In the genomic region with DNA sequence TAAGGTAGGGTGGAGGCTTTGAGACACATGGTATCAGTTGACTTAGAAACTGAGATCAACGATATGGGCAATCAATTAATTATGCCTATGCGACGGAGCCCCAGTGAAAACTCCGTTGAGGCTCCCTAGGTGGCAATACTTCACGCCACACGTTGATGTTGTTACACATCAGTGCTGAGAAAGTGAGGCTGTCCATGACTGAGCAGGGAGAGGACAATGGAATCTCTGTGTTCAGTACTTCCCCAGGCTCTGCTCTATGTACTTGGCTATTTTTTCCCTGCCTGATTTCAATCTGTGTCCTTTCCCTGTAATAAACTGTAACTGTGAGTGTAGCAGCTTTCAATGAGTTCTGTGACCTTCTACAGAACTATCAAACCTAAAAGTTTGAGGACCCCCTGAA, we compare ENCODE assay signal across 14 cellular contexts.
DNase-seq lines count a peak whose midpoint lies in the region; ATAC-seq and TF ChIP-seq lines count a peak whose summit lies in the region.
"Had no signal": no experiment of that assay in that cellular context is flagged by ENCODE, and none has a peak within 500 bp of the region (broad histone marks: within the 10 kb centered on the region; RNA-seq: fewer than 3 reads in every experiment).

No MANE protein-coding gene starts in this region.

- POLR2A ChIA-PET in HCT116 (lab: Charles Lee) = no interaction called here

- intact Hi-C loops in HCT116 (cut with micrococcal nuclease) = no loop called here

- no peak overlapping the region for H3K9ac ChIP-seq in HCT116 (ENCODE audit: low read length)

- no TSS peak for BruUV-seq in HCT116 (replicated peaks; lab: Mats Ljungman, UMichigan)

- H4K20me1 ChIP-seq in HCT116 (ENCODE audit: insufficient read depth) = no peaks in the 10 kb centered on the region

- ATAC-seq in HCT116 = 0 out of 2 replicates have a peak, but pooled peaks have one; percentile 22
- ATAC-seq in RWPE2 (ENCODE audit: low read depth) = 0 out of 3 replicates have a peak, but pooled peaks have one; percentile 17
- ATAC-seq: A549 had no signal

- TF ChIP-seq CTCF in HCT116 (IDR thresholded peaks at IDR 0.05 in 2 of 3, conservative IDR thresholded peaks at IDR 0.05 in 1 of 3; ENCODE audit: borderline replicate concordance in 1 of 3, insufficient read depth in 1 of 3, low read depth in 2 of 3, low read length in 2 of 3) = no peak
- no peak for TF ChIP-seq CTCF in RWPE2 (IDR thresholded peaks at IDR 0.05; ENCODE audit: poor library complexity, severe bottlenecking)
- TF ChIP-seq CTCF in chondrocyte (IDR thresholded peaks at IDR 0.05) = no peak

- no peak overlapping the region for H3K4me3 Mint-ChIP-seq in chondrocyte (ENCODE audit: unreplicated experiment)
- H3K4me3 Mint-ChIP-seq: CD4-positive, alpha-beta memory T cell had no signal

- no peak for TF ChIP-seq RAD21 in HCT116 (IDR thresholded peaks at IDR 0.05; ENCODE audit: low read depth)

- RAD21 ChIA-PET in HCT116 (lab: Charles Lee; ENCODE audit: low non-redundant PET in 1 of 2, low total read pairs in 2 of 2, uncharacterized antibody in 2 of 2, unreplicated experiment in 2 of 2) = no interaction called here

- H3K4me1 Mint-ChIP-seq in chondrocyte (ENCODE audit: low read depth) = no peaks in the 10 kb centered on the region
- H3K4me1 Mint-ChIP-seq: CD4-positive, alpha-beta memory T cell had no signal

- no peaks in the 10 kb centered on the region for H3K36me3 Mint-ChIP-seq in chondrocyte (ENCODE audit: low read depth)
- H3K36me3 Mint-ChIP-seq: CD4-positive, alpha-beta memory T cell had no signal

- no peak overlapping the region for H3K4me2 ChIP-seq in HCT116 (ENCODE audit: low read length)
- H3K4me2 ChIP-seq: A549 had no signal

- H3K36me3 ChIP-seq in HCT116 (ENCODE audit: control insufficient read depth in 1 of 2, insufficient read depth in 2 of 2, low read length in 2 of 2) = no peaks in the 10 kb centered on the region
- H3K36me3 ChIP-seq in RWPE2 (ENCODE audit: low read depth) = no peaks in the 10 kb centered on the region
- H3K36me3 ChIP-seq: BE2C had no signal

- CTCF ChIA-PET in HCT116 (lab: Charles Lee) = no interaction called here

- H3K4me3 ChIP-seq in HCT116 (replicated peaks in 1 of 2; ENCODE audit: low read depth in 1 of 2, low read length in 2 of 2) (no peak overlapping the region), RWPE2 (ENCODE audit: severe bottlenecking) (no peak overlapping the region)
- H3K4me3 ChIP-seq: A549 had no signal

- peaks cover 8% of the 10 kb centered on the region for H3K27me3 Mint-ChIP-seq in chondrocyte (ENCODE audit: low read depth)

- peaks cover 8% of the 10 kb centered on the region for H3K9me3 Mint-ChIP-seq in chondrocyte (ENCODE audit: low read depth)

- DNase-seq in HCT116 (ENCODE audit: low read depth, low spot score) (no peak), RWPE2 (ENCODE audit: low spot score) (no peak), foreskin melanocyte (peak; percentile 52), pons (ENCODE audit: low spot score) (peak; percentile 17), NOMO-1 treated with DMSO at 0.1 percent for 48 hours (lab: John Stamatoyannopoulos, UW; ENCODE audit: unreplicated experiment) (no peak), HPDE6-E6E7 (ENCODE audit: extremely low spot score) (no peak), chondrocyte (ENCODE audit: low spot score) (no peak)
- DNase-seq: BE2C; CD4-positive, alpha-beta memory T cell; COR-L47; DMS53; GF-D8 had no signal

- TF ChIP-seq POLR2A in HCT116 (IDR thresholded peaks at IDR 0.05; ENCODE audit: borderline replicate concordance, extremely low read depth, insufficient read depth, insufficient read length) = no peak

- H3K27me3 ChIP-seq in HCT116 (ENCODE audit: insufficient read depth, low read length) (no peaks in the 10 kb centered on the region), RWPE2 (ENCODE audit: insufficient read depth, poor library complexity, severe bottlenecking) (peaks cover 3% of the 10 kb centered on the region)
- H3K27me3 ChIP-seq: BE2C had no signal

- no peaks in the 10 kb centered on the region for H3K9me2 ChIP-seq in HCT116 (ENCODE audit: insufficient read depth)

- H3K79me2 ChIP-seq in HCT116 (ENCODE audit: insufficient read depth, low read length) = no peaks in the 10 kb centered on the region

- H3K4me1 ChIP-seq in HCT116 (ENCODE audit: control insufficient read depth in 1 of 2, insufficient read depth in 2 of 2, low read length in 2 of 2) (no peaks in the 10 kb centered on the region), RWPE2 (ENCODE audit: insufficient read depth, poor library complexity, severe bottlenecking) (no peaks in the 10 kb centered on the region)
- H3K4me1 ChIP-seq: A549, BE2C had no signal

- no peak overlapping the region for H3K27ac ChIP-seq in HCT116 (ENCODE audit: low read depth, low read length)
- H3K27ac ChIP-seq in RWPE2 (ENCODE audit: poor library complexity, severe bottlenecking) = no peak overlapping the region
- H3K27ac ChIP-seq: A549, C4-2B had no signal

- H3K9me3 ChIP-seq in HCT116 (ENCODE audit: control insufficient read depth in 1 of 2, insufficient read depth in 1 of 2, low read depth in 1 of 2, low read length in 2 of 2) (no peaks in the 10 kb centered on the region), RWPE2 (ENCODE audit: severe bottlenecking) (no peaks in the 10 kb centered on the region)
- H3K9me3 ChIP-seq: A549, BE2C had no signal

- no peak overlapping the region for H2AFZ ChIP-seq in HCT116 (ENCODE audit: low read depth, low read length, poor library complexity, severe bottlenecking)

- H3K27ac Mint-ChIP-seq in chondrocyte (ENCODE audit: unreplicated experiment) = no peak overlapping the region
- H3K27ac Mint-ChIP-seq: CD4-positive, alpha-beta memory T cell had no signal

TF ChIP-seq in HCT116, 20 proteins besides CTCF, POLR2A, EP300 and RAD21:
- no peak for TF ChIP-seq ZFX (IDR thresholded peaks at IDR 0.05)
- TF ChIP-seq YY1 (IDR thresholded peaks at IDR 0.05; ENCODE audit: extremely low read depth, insufficient replicate concordance, low read depth, low read length) = no peak
- no peak for TF ChIP-seq SRF (IDR thresholded peaks at IDR 0.05; ENCODE audit: low read depth)
- TF ChIP-seq, protein P1, sequence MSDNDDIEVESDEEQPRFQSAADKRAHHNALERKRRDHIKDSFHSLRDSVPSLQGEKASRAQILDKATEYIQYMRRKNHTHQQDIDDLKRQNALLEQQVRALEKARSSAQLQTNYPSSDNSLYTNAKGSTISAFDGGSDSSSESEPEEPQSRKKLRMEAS (IDR thresholded peaks at IDR 0.05) = no peak
- no peak for TF ChIP-seq POLR2AphosphoS5 (IDR thresholded peaks at IDR 0.05; ENCODE audit: low read depth, low read length)
- TF ChIP-seq CBX3 (IDR thresholded peaks at IDR 0.05; ENCODE audit: low read depth) = no peak
- no peak for TF ChIP-seq JUND (IDR thresholded peaks at IDR 0.05)
- no peak for TF ChIP-seq ZNF274 (IDR thresholded peaks at IDR 0.05; ENCODE audit: low read depth, low read length)
- TF ChIP-seq EZH2 (IDR thresholded peaks at IDR 0.05) = no peak
- no peak for TF ChIP-seq SP1 (IDR thresholded peaks at IDR 0.05; ENCODE audit: low read depth)
- no peak for TF ChIP-seq CEBPB (IDR thresholded peaks at IDR 0.05; ENCODE audit: low read depth)
- TF ChIP-seq, protein P2, sequence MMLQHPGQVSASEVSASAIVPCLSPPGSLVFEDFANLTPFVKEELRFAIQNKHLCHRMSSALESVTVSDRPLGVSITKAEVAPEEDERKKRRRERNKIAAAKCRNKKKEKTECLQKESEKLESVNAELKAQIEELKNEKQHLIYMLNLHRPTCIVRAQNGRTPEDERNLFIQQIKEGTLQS (IDR thresholded peaks at IDR 0.05) = no peak
- no peak for TF ChIP-seq TCF7L2 (IDR thresholded peaks at IDR 0.05; ENCODE audit: borderline replicate concordance, extremely low read depth, insufficient read depth, insufficient read length)
- TF ChIP-seq, protein P3, sequence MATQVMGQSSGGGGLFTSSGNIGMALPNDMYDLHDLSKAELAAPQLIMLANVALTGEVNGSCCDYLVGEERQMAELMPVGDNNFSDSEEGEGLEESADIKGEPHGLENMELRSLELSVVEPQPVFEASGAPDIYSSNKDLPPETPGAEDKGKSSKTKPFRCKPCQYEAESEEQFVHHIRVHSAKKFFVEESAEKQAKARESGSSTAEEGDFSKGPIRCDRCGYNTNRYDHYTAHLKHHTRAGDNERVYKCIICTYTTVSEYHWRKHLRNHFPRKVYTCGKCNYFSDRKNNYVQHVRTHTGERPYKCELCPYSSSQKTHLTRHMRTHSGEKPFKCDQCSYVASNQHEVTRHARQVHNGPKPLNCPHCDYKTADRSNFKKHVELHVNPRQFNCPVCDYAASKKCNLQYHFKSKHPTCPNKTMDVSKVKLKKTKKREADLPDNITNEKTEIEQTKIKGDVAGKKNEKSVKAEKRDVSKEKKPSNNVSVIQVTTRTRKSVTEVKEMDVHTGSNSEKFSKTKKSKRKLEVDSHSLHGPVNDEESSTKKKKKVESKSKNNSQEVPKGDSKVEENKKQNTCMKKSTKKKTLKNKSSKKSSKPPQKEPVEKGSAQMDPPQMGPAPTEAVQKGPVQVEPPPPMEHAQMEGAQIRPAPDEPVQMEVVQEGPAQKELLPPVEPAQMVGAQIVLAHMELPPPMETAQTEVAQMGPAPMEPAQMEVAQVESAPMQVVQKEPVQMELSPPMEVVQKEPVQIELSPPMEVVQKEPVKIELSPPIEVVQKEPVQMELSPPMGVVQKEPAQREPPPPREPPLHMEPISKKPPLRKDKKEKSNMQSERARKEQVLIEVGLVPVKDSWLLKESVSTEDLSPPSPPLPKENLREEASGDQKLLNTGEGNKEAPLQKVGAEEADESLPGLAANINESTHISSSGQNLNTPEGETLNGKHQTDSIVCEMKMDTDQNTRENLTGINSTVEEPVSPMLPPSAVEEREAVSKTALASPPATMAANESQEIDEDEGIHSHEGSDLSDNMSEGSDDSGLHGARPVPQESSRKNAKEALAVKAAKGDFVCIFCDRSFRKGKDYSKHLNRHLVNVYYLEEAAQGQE (IDR thresholded peaks at IDR 0.05; ENCODE audit: low read depth) = no peak

Comparison
In these comparisons a context has a peak if more than half of its experiments do, and no peak if none do; other contexts are left out.
1. DNase-seq: peak in foreskin melanocyte (single experiment) and pons (single experiment); none in HCT116 (single experiment), RWPE2 (single experiment), NOMO-1 treated with DMSO at 0.1 percent for 48 hours (single experiment), HPDE6-E6E7 (single experiment) and chondrocyte (single experiment).